In the genomic region with DNA sequence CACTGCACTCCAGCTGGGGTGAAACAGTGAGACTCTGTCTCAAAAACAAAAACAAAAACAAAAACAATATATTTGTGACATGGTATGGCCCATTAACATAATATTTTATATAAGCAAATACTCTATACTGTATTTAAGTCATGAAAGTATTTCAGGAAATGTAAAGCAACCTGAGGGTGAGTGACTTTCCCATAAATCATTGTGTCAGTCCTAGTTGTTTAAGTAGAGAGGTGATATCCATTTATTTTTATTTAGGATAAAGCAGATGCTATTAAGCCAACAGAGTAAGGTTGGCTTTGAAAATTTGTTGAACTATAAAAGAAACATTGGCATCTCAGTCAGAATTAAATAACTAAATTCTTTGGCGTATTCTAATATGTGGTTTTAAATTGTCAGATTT, we compare ENCODE assay signal across 8 cellular contexts.
"Had no signal": no experiment of that assay in that cellular context is flagged by ENCODE, and none has a peak within 500 bp of the region (broad histone marks: within the 10 kb centered on the region; RNA-seq: fewer than 3 reads in every experiment).

No MANE protein-coding gene starts in this region.

- H3K4me3 ChIP-seq: GM12878 had no signal

- ATAC-seq: GM12878 had no signal

- DNase-seq: GDM1, GF-D8 had no signal

- FAIRE-seq: G401.6, GM12878, GM12891, GM12892, GM18507, GM19239 had no signal
